Comparison of ENCODE assay signal across 8 cellular contexts in the genomic region with DNA sequence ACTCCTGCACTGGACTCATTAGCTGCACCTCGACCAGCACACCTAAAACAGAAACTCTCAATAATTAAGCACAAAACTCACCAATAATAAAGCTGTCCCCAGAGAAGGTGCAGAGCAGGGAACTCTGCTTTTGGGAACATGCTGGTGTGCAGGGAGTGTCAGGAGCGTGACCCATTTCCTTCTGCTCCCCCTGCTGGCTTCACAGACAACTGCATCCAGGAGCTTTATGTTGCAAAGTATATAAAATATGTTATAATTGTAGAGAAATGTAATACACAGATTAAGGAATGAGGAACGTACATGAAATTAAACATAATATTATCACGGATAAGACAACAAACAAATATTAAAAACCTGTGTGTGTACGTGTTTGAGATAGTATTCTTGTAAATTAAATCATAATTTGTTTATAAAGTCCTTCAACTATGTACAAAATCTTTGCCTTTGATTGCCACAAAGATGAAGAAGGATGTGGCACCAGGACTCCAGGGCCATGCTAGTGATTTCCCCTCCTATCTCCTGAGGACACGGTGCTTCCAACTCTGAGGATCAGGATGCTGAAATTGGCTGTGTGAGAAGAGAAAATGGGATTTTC.
A peak's percentile ranks its signal among the peaks of the same experiment; 100 is the strongest.
DNase-seq lines count a peak whose midpoint lies in the region; ATAC-seq, FAIRE-seq and TF ChIP-seq lines count a peak whose summit lies in the region.

No MANE protein-coding gene starts in this region.

- H2BK5ac ChIP-seq in mesenchymal stem cell (ENCODE audit: low read depth, low read length, poor library complexity, severe bottlenecking), result no peak overlapping the region

- peaks cover 32% of the 10 kb centered on the region for H3K27me3 Mint-ChIP-seq in type B pancreatic cell

- no peak overlapping the region for H4K8ac ChIP-seq in mesenchymal stem cell (ENCODE audit: low read length)

- no peak overlapping the region for H3K27ac ChIP-seq in mesenchymal stem cell (ENCODE audit: low read length, poor library complexity, severe bottlenecking)

- H3K4me1 ChIP-seq in mesenchymal stem cell (ENCODE audit: control insufficient read depth, insufficient read depth, low read depth, low read length), result no peaks in the 10 kb centered on the region

- no peak for FAIRE-seq in HTR-8/SVneo (lab: Jason Lieb, UNC)

- H2AFZ ChIP-seq in mesenchymal stem cell (ENCODE audit: low read depth, low read length), result no peak overlapping the region

- no peak overlapping the region for H2BK120ac ChIP-seq in mesenchymal stem cell (ENCODE audit: low read depth, low read length)

- H3K23ac ChIP-seq in mesenchymal stem cell (ENCODE audit: low read length in 2 of 2), result no peak overlapping the region

- no peak overlapping the region for H3K14ac ChIP-seq in mesenchymal stem cell (ENCODE audit: low read length in 2 of 2)

- no peak overlapping the region for H4K91ac ChIP-seq in mesenchymal stem cell (ENCODE audit: low read length)

- H3K27me3 ChIP-seq in mesenchymal stem cell (ENCODE audit: control insufficient read depth in 1 of 2, insufficient read depth in 1 of 2, low read length in 2 of 2), result peaks cover 0 to 49% of the 10 kb centered on the region in 2 experiments

- H3K18ac ChIP-seq in mesenchymal stem cell (ENCODE audit: low read depth in 1 of 2, low read length in 2 of 2), result no peak overlapping the region

- no peak overlapping the region for H2AK5ac ChIP-seq in mesenchymal stem cell (ENCODE audit: low read length, severe bottlenecking)

- no peak overlapping the region for H3K9ac ChIP-seq in mesenchymal stem cell (ENCODE audit: low read length)

- H3K4me1 Mint-ChIP-seq in type B pancreatic cell (ENCODE audit: unreplicated experiment), result no peaks in the 10 kb centered on the region

- no peaks in the 10 kb centered on the region for H3K36me3 ChIP-seq in mesenchymal stem cell (ENCODE audit: control insufficient read depth in 1 of 2, insufficient read depth in 2 of 2, low read depth in 1 of 2, low read length in 2 of 2)

- DNase-seq in CMK (ENCODE audit: low read depth) (peak; percentile 5), HTR-8/SVneo (ENCODE audit: insufficient read length, low spot score) (peak; percentile 64), T follicular helper cell (ENCODE audit: low read depth) (peak; percentile 9), choroid plexus epithelial cell (ENCODE audit: low read depth) (peak; percentile 48), mesenchymal stem cell (peak; percentile 1), type B pancreatic cell (ENCODE audit: extremely low spot score, unreplicated experiment) (no peak), cerebellar nuclear complex (lab: John Stamatoyannopoulos, UW) (no peak)

- no peaks in the 10 kb centered on the region for H3K36me3 Mint-ChIP-seq in type B pancreatic cell

- no peak overlapping the region for H2BK12ac ChIP-seq in mesenchymal stem cell (ENCODE audit: low read length in 2 of 2)

- WGBS in mesenchymal stem cell, result 25% methylated on average over 2 of the region's 6 CpGs

- H3K9me3 ChIP-seq in mesenchymal stem cell (ENCODE audit: control insufficient read depth, low read length), result no peaks in the 10 kb centered on the region

- H3K4me3 ChIP-seq in choroid plexus epithelial cell (ENCODE audit: low read depth, low read length), result no peak overlapping the region
- H3K4me3 ChIP-seq in mesenchymal stem cell (ENCODE audit: insufficient read depth in 1 of 2, low read depth in 1 of 2, low read length in 2 of 2), result no peak overlapping the region

- H3K4me2 ChIP-seq in mesenchymal stem cell (ENCODE audit: low read length, poor library complexity, severe bottlenecking), result no peak overlapping the region

- TF ChIP-seq CTCF in choroid plexus epithelial cell (conservative IDR thresholded peaks at IDR 0.05; ENCODE audit: low read depth, low read length) (peak; percentile 92), type B pancreatic cell (conservative IDR thresholded peaks at IDR 0.05) (peak; percentile 93)

- peak; percentile 66 for ATAC-seq in GM19324 (IDR thresholded peaks at IDR 0.05; ENCODE audit: low FRiP score, unreplicated experiment)

- H2BK15ac ChIP-seq in mesenchymal stem cell (ENCODE audit: low read depth, poor library complexity, severe bottlenecking), result no peak overlapping the region

- no peak overlapping the region for H3K4ac ChIP-seq in mesenchymal stem cell (ENCODE audit: low read depth in 1 of 2, low read length in 2 of 2)

- H3K9me3 Mint-ChIP-seq in type B pancreatic cell, result no peaks in the 10 kb centered on the region

- no peak overlapping the region for H3K27ac Mint-ChIP-seq in type B pancreatic cell

- H3K79me1 ChIP-seq in mesenchymal stem cell (replicated peaks; ENCODE audit: low read length, poor library complexity, severe bottlenecking), result no peaks in the 10 kb centered on the region

- H3K4me3 Mint-ChIP-seq in type B pancreatic cell, result no peak overlapping the region

Comparison
In these comparisons a context has a peak if more than half of its experiments do, and no peak if none do; other contexts are left out.
1. DNase-seq: peak in CMK (single experiment), HTR-8/SVneo (single experiment), T follicular helper cell (single experiment), choroid plexus epithelial cell (single experiment) and mesenchymal stem cell (single experiment); none in type B pancreatic cell (single experiment) and cerebellar nuclear complex (0 of 2).